In the genomic region with DNA sequence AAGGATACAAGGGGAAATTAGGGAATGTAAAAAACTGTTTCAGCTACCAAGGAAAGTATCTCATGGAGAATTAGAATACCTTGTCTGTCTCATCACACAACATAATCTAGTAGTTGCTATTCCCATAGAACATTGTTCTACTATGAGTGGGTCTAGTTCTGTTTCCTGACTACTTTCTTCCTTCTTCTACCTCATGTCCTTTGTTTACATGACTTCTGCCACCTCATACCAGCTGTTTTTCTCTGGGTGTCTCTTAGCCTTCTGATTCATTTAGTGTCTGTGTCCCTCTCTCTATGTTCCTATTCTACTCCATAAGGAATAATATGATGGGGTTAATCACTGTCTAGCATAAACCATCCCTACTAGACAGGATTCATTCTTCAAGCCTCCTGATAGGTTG, we compare ENCODE assay signal across 12 cellular contexts.
A peak's percentile ranks its signal among the peaks of the same experiment; 100 is the strongest.
DNase-seq lines count a peak whose midpoint lies in the region; ATAC-seq and TF ChIP-seq lines count a peak whose summit lies in the region.
"Had no signal": no experiment of that assay in that cellular context is flagged by ENCODE, and none has a peak within 500 bp of the region (broad histone marks: within the 10 kb centered on the region; RNA-seq: fewer than 3 reads in every experiment).

No MANE protein-coding gene starts in this region.

- H3K79me1 ChIP-seq in IMR-90 (ENCODE audit: low read depth in 1 of 2, low read length in 2 of 2): no peaks in the 10 kb centered on the region

- H3K4me3 ChIP-seq in IMR-90 (ENCODE audit: insufficient read depth, low read depth, low read length) (no peak overlapping the region), hepatocyte (no peak overlapping the region), left lung (no peak overlapping the region)
- H3K4me3 ChIP-seq: A549 had no signal

- TF ChIP-seq CTCF in IMR-90 (conservative IDR thresholded peaks at IDR 0.05; ENCODE audit: low read depth, low read length) (no peak), hepatocyte (IDR thresholded peaks at IDR 0.05; ENCODE audit: poor library complexity) (no peak), left lung (IDR thresholded peaks at IDR 0.05) (no peak)

- no peaks in the 10 kb centered on the region for H3K36me3 ChIP-seq in IMR-90 (ENCODE audit: control insufficient read depth, insufficient read depth, low read length)
- H3K36me3 ChIP-seq in hepatocyte (replicated peaks; ENCODE audit: insufficient read depth, low read depth): no peaks in the 10 kb centered on the region
- H3K36me3 ChIP-seq in left lung: no peaks in the 10 kb centered on the region

- no peak overlapping the region for H3K4ac ChIP-seq in IMR-90 (ENCODE audit: low read depth, low read length)

- DNase-seq in IMR-90 (peak; percentile 29), amniotic epithelial cell (ENCODE audit: low read depth) (peak; percentile 3), iris pigment epithelial cell (ENCODE audit: low read depth) (peak; percentile 28), C1 segment of cervical spinal cord (lab: John Stamatoyannopoulos, UW) (no peak), hepatocyte (ENCODE audit: low spot score) (no peak), left lung (no peak)
- DNase-seq: Caco-2; CD8-positive, alpha-beta memory T cell; DND-41; HCEC 1CT had no signal

- no peak overlapping the region for H3K18ac ChIP-seq in IMR-90 (ENCODE audit: low read depth, low read length)

- no peaks in the 10 kb centered on the region for H3K9me1 ChIP-seq in IMR-90 (ENCODE audit: insufficient read depth, low read length)

- in situ Hi-C loops in IMR-90 (cut with MboI; ENCODE audit: low sequenced_read_pairs): no loop called here

- intact Hi-C loops in IMR-90 (cut with micrococcal nuclease): no loop called here
- intact Hi-C loops in left lung (cut with DNase I): no loop called here

- no peak overlapping the region for H3K9ac ChIP-seq in IMR-90 (ENCODE audit: low read depth, low read length)

- no peak for TF ChIP-seq POLR2A in IMR-90 (IDR thresholded peaks at IDR 0.05; ENCODE audit: low read depth, low read length)

- no peak overlapping the region for H2BK20ac ChIP-seq in IMR-90 (ENCODE audit: low read depth, low read length)

- CTCF ChIA-PET in IMR-90 (lab: Yijun Ruan, JAX): interaction anchor here (0.6 kb wide), 1 partner anchor 12 kb away, joined by 5 read pairs; no protein-coding TSS in a partner anchor

- ATAC-seq in IMR-90 (ENCODE audit: low read depth) (no peak), left lung (no peak)
- ATAC-seq: A549 had no signal

- H3K4me2 ChIP-seq in IMR-90 (ENCODE audit: low read depth, low read length): no peak overlapping the region; the same call in 1 of the 2 replicates
- no peak overlapping the region for H3K4me2 ChIP-seq in hepatocyte
- H3K4me2 ChIP-seq: A549 had no signal

- no peak overlapping the region for H2AK5ac ChIP-seq in IMR-90 (ENCODE audit: low read depth, low read length)

- H3K14ac ChIP-seq in IMR-90 (replicated peaks; ENCODE audit: low read depth, low read length): no peak overlapping the region

- H2BK120ac ChIP-seq in IMR-90 (ENCODE audit: low read depth, low read length): no peak overlapping the region

- H3K9me3 ChIP-seq in IMR-90 (ENCODE audit: control insufficient read depth, insufficient read depth, low read length) (no peaks in the 10 kb centered on the region), hepatocyte (ENCODE audit: low read depth) (no peaks in the 10 kb centered on the region), left lung (no peaks in the 10 kb centered on the region)
- H3K9me3 ChIP-seq: A549, Caco-2 had no signal

- no peak for TF ChIP-seq RAD21 in IMR-90 (IDR thresholded peaks at IDR 0.05; ENCODE audit: low read length)

- H4K20me1 ChIP-seq in IMR-90 (ENCODE audit: insufficient read depth, low read length): no peaks in the 10 kb centered on the region
- H4K20me1 ChIP-seq in hepatocyte (ENCODE audit: insufficient read depth, poor library complexity, severe bottlenecking): no peaks in the 10 kb centered on the region

- H3K27ac ChIP-seq in IMR-90 (ENCODE audit: insufficient read depth, low read length) (no peak overlapping the region), hepatocyte (no peak overlapping the region), left lung (no peak overlapping the region)
- H3K27ac ChIP-seq: A549, HL-60 had no signal

- H2BK5ac ChIP-seq in IMR-90 (ENCODE audit: low read depth, low read length, poor library complexity, severe bottlenecking): no peak overlapping the region

- POLR2A ChIA-PET in IMR-90 (lab: Charles Lee; ENCODE audit: unreplicated experiment): interaction anchor here (0.5 kb wide), 1 partner anchor 1315 kb away, joined by 3 read pairs; no protein-coding TSS in a partner anchor

- no peak overlapping the region for H4K5ac ChIP-seq in IMR-90 (ENCODE audit: low read depth, low read length)

- H4K91ac ChIP-seq in IMR-90 (ENCODE audit: insufficient read depth, low read depth, low read length): no peak overlapping the region

- H3K27me3 ChIP-seq in IMR-90 (ENCODE audit: control insufficient read depth, insufficient read depth, low read length): no peaks in the 10 kb centered on the region
- H3K27me3 ChIP-seq in hepatocyte: no peaks in the 10 kb centered on the region
- H3K27me3 ChIP-seq in left lung: no peaks in the 10 kb centered on the region

- no peak overlapping the region for H2AFZ ChIP-seq in IMR-90 (replicated peaks; ENCODE audit: low read length, poor library complexity)
- no peak overlapping the region for H2AFZ ChIP-seq in hepatocyte

- no peak overlapping the region for H4K8ac ChIP-seq in IMR-90 (ENCODE audit: low read depth in 2 of 2, low read length in 2 of 2)

- no TSS peak for BruUV-seq in IMR-90 (replicated peaks; lab: Mats Ljungman, UMichigan)

- dilution Hi-C loops in IMR-90 (cut with HindIII; ENCODE audit: low sequenced_read_pairs, unreplicated experiment): no loop called here

- H3K4me1 ChIP-seq in IMR-90 (ENCODE audit: control insufficient read depth, insufficient read depth, low read length) (no peaks in the 10 kb centered on the region), hepatocyte (ENCODE audit: insufficient read depth) (no peaks in the 10 kb centered on the region), left lung (no peaks in the 10 kb centered on the region)
- H3K4me1 ChIP-seq: A549, Caco-2 had no signal

- no peaks in the 10 kb centered on the region for H3K79me2 ChIP-seq in hepatocyte

- H3K56ac ChIP-seq in IMR-90 (ENCODE audit: extremely low read depth, insufficient read depth, low read length): no peak overlapping the region

- no peaks in the 10 kb centered on the region for H3K9me2 ChIP-seq in hepatocyte (replicated peaks; ENCODE audit: insufficient read depth)

- H2BK15ac ChIP-seq in IMR-90 (ENCODE audit: low read depth, low read length): no peak overlapping the region

- H3K23ac ChIP-seq in IMR-90 (ENCODE audit: low read depth, low read length): no peak overlapping the region

- H2AK9ac ChIP-seq in IMR-90 (replicated peaks; ENCODE audit: low read depth, low read length, poor library complexity): no peak overlapping the region

TF ChIP-seq in IMR-90, 13 proteins besides CTCF, POLR2A, EP300 and RAD21:
- TF ChIP-seq MAZ (IDR thresholded peaks at IDR 0.05; ENCODE audit: borderline replicate concordance, low read depth, low read length) (no peak), BHLHE40 (IDR thresholded peaks at IDR 0.05; ENCODE audit: low read depth, low read length) (no peak), RCOR1 (IDR thresholded peaks at IDR 0.05; ENCODE audit: insufficient replicate concordance, low read length) (no peak), SMC3 (IDR thresholded peaks at IDR 0.05; ENCODE audit: low read depth, low read length) (no peak), CHD1 (IDR thresholded peaks at IDR 0.05; ENCODE audit: low read depth, low read length) (no peak), CEBPB (IDR thresholded peaks at IDR 0.05; ENCODE audit: low read depth, low read length) (no peak), RFX5 (IDR thresholded peaks at IDR 0.05; ENCODE audit: low read depth, low read length) (no peak), MAFK (IDR thresholded peaks at IDR 0.05; ENCODE audit: low read depth, low read length) (no peak), NFE2L2 (IDR thresholded peaks at IDR 0.05; ENCODE audit: low read depth, low read length) (no peak), FOS (IDR thresholded peaks at IDR 0.05; ENCODE audit: low read depth, low read length) (no peak), MXI1 (IDR thresholded peaks at IDR 0.05; ENCODE audit: borderline replicate concordance, low read depth, low read length) (no peak)
- TF ChIP-seq, protein P1, sequence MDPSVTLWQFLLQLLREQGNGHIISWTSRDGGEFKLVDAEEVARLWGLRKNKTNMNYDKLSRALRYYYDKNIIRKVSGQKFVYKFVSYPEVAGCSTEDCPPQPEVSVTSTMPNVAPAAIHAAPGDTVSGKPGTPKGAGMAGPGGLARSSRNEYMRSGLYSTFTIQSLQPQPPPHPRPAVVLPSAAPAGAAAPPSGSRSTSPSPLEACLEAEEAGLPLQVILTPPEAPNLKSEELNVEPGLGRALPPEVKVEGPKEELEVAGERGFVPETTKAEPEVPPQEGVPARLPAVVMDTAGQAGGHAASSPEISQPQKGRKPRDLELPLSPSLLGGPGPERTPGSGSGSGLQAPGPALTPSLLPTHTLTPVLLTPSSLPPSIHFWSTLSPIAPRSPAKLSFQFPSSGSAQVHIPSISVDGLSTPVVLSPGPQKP (IDR thresholded peaks at IDR 0.05; ENCODE audit: borderline replicate concordance, low read depth, low read length): no peak
- TF ChIP-seq, protein P2, sequence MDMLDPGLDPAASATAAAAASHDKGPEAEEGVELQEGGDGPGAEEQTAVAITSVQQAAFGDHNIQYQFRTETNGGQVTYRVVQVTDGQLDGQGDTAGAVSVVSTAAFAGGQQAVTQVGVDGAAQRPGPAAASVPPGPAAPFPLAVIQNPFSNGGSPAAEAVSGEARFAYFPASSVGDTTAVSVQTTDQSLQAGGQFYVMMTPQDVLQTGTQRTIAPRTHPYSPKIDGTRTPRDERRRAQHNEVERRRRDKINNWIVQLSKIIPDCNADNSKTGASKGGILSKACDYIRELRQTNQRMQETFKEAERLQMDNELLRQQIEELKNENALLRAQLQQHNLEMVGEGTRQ (IDR thresholded peaks at IDR 0.05; ENCODE audit: low read depth, low read length): no peak

Comparison
In these comparisons a context has a peak if more than half of its experiments do, and no peak if none do; other contexts are left out.
1. DNase-seq: peak in IMR-90 (single experiment), amniotic epithelial cell (single experiment) and iris pigment epithelial cell (single experiment); none in C1 segment of cervical spinal cord (0 of 14), hepatocyte (single experiment) and left lung (0 of 2).